Comparison of ENCODE assay signal across 18 cellular contexts in genomic region chrX:38692961-38693360, GRCh38.
"Had no signal": no experiment of that assay in that cellular context is flagged by ENCODE, and none has a peak within 500 bp of the region (broad histone marks: within the 10 kb centered on the region; RNA-seq: fewer than 3 reads in every experiment).

No MANE protein-coding gene starts in this region.

- H3K4me3 ChIP-seq: coronary artery, esophagus muscularis mucosa, hepatocyte, sigmoid colon, skin epidermis, stomach, thoracic aorta, transverse colon had no signal

- H3K9me3 ChIP-seq: esophagus muscularis mucosa, neutrophil, sigmoid colon, stomach, thoracic aorta, transverse colon had no signal

- H3K36me3 ChIP-seq: esophagus muscularis mucosa, neutrophil, sigmoid colon, stomach, thoracic aorta, transverse colon had no signal

- H3K4me3 Mint-ChIP-seq: endodermal cell; naive thymus-derived CD4-positive, alpha-beta T cell had no signal

- H3K4me1 Mint-ChIP-seq: naive thymus-derived CD4-positive, alpha-beta T cell had no signal

- H3K27ac Mint-ChIP-seq: endodermal cell; naive thymus-derived CD4-positive, alpha-beta T cell had no signal

- DNase-seq: effector CD4-positive, alpha-beta T cell; endodermal cell; head of caudate nucleus; kidney glomerular epithelial cell; naive thymus-derived CD4-positive, alpha-beta T cell; posterior cingulate gyrus; sigmoid colon; stimulated activated CD4-positive, alpha-beta T cell treated with anti-CD3 and anti-CD28 coated beads, Interleukin-12 subunit alpha, Interleukin-12 subunit beta, amount 100 ng/mL, for 4 hours; stimulated activated naive CD4-positive, alpha-beta T cell; stomach; substantia nigra; transverse colon had no signal

- H3K9me3 Mint-ChIP-seq: naive thymus-derived CD4-positive, alpha-beta T cell had no signal

- ATAC-seq: naive thymus-derived CD4-positive, alpha-beta T cell had no signal

- H3K27ac ChIP-seq: coronary artery, esophagus muscularis mucosa, hepatocyte, neutrophil, sigmoid colon, skin epidermis, stomach, thoracic aorta, transverse colon had no signal

- H3K27me3 ChIP-seq: esophagus muscularis mucosa, hepatocyte, neutrophil, sigmoid colon, transverse colon had no signal

- H3K27me3 Mint-ChIP-seq: naive thymus-derived CD4-positive, alpha-beta T cell had no signal

- H3K4me2 ChIP-seq: hepatocyte had no signal

- H2AFZ ChIP-seq: hepatocyte had no signal

- H3K79me2 ChIP-seq: hepatocyte had no signal

- H3K4me1 ChIP-seq: esophagus muscularis mucosa, sigmoid colon, stomach, transverse colon had no signal
